Comparison of ENCODE assay signal across 18 cellular contexts in genomic region chr9:98038958-98039357, GRCh38. TPM values are rescaled to one million over a fixed set of nuclear protein-coding genes. Genes with fewer than 3 reads are reported as not detected.
DNase-seq lines count a peak whose midpoint lies in the region; ATAC-seq and TF ChIP-seq lines count a peak whose summit lies in the region.
"Had no signal": no experiment of that assay in that cellular context is flagged by ENCODE, and none has a peak within 500 bp of the region (broad histone marks: within the 10 kb centered on the region; RNA-seq: fewer than 3 reads in every experiment).

No MANE protein-coding gene starts in this region.

- H3K9me3 ChIP-seq in T-helper 17 cell (ENCODE audit: control insufficient read depth, low read length, poor library complexity, severe bottlenecking), result no peaks in the 10 kb centered on the region
- H3K9me3 ChIP-seq: Caco-2, transverse colon had no signal

- no peaks in the 10 kb centered on the region for H3K9me3 Mint-ChIP-seq in immature natural killer cell
- H3K9me3 Mint-ChIP-seq: activated CD4-positive, alpha-beta T cell treated with anti-CD3 and anti-CD28 coated beads, Interleukin-2, amount 10 ng/mL, durations not matched to agents 7 days and 5 days; activated T-cell treated with anti-CD3 and anti-CD28 coated beads, Interleukin-2, amount 50 U/mL, for 4 hours had no signal

- H3K4me3 ChIP-seq in GM12865 (ENCODE audit: low read depth, low read length), result peak overlapping the region; percentile 35
- H3K4me3 ChIP-seq: transverse colon had no signal

- DNase-seq in GM12865 (ENCODE audit: low read depth), result peak; percentile 74
- DNase-seq in OCI-M1 (lab: John Stamatoyannopoulos, UW), result peak; percentile 35
- DNase-seq in caudate nucleus (lab: John Stamatoyannopoulos, UW), result no peak
- DNase-seq in T-helper 17 cell, result no peak
- DNase-seq in immature natural killer cell, result no peak
- DNase-seq: activated CD4-positive, alpha-beta T cell treated with anti-CD3 and anti-CD28 coated beads, Interleukin-2, amount 10 ng/mL, durations not matched to agents 7 days and 5 days; activated T-cell treated with anti-CD3 and anti-CD28 coated beads, Interleukin-2, amount 50 U/mL, for 4 hours; Caco-2; left cardiac atrium; NCI-H2029 treated with DMSO at 0.1 percent for 48 hours; NCI-H774; T-helper 9 cell; transverse colon had no signal

- peak; percentile 20 for TF ChIP-seq CTCF in GM12865 (IDR thresholded peaks at IDR 0.05; ENCODE audit: insufficient read depth, low read depth, low read length, missing control alignments)

- H3K36me3 Mint-ChIP-seq in T-helper 17 cell (ENCODE audit: low read depth) (peaks cover 6% of the 10 kb centered on the region), immature natural killer cell (no peaks in the 10 kb centered on the region)

- ATAC-seq in GM19452 (IDR thresholded peaks at IDR 0.05; ENCODE audit: unreplicated experiment), result peak; percentile 49
- peak; percentile 43 for ATAC-seq in HG03060 (IDR thresholded peaks at IDR 0.05; ENCODE audit: low read depth, unreplicated experiment)
- no peak for ATAC-seq in T-helper 17 cell
- no peak for ATAC-seq in HG02884 (IDR thresholded peaks at IDR 0.05; ENCODE audit: unreplicated experiment)
- ATAC-seq: activated T-cell treated with anti-CD3 and anti-CD28 coated beads, Interleukin-2, amount 50 U/mL, for 4 hours; left cardiac atrium; Right ventricle myocardium inferior had no signal

- H3K27me3 Mint-ChIP-seq in T-helper 17 cell (peaks cover 15% of the 10 kb centered on the region), immature natural killer cell (ENCODE audit: low read depth in 3 of 3) (peaks cover 0 to 12% (median 8%) of the 10 kb centered on the region in 3 donors)
- H3K27me3 Mint-ChIP-seq: activated CD4-positive, alpha-beta T cell treated with anti-CD3 and anti-CD28 coated beads, Interleukin-2, amount 10 ng/mL, durations not matched to agents 7 days and 5 days had no signal

- H3K27ac Mint-ChIP-seq in T-helper 17 cell (no peak overlapping the region), immature natural killer cell (no peak overlapping the region)
- H3K27ac Mint-ChIP-seq: activated CD4-positive, alpha-beta T cell treated with anti-CD3 and anti-CD28 coated beads, Interleukin-2, amount 10 ng/mL, durations not matched to agents 7 days and 5 days had no signal

- H3K4me1 Mint-ChIP-seq in T-helper 17 cell (peaks cover 9% of the 10 kb centered on the region), immature natural killer cell (peaks cover 7 to 8% of the 10 kb centered on the region in 2 donors)

- H3K27ac ChIP-seq in caudate nucleus (ENCODE audit: low read depth, low read length), result no peak overlapping the region
- H3K27ac ChIP-seq: epithelial cell of prostate, transverse colon had no signal

- H3K4me3 Mint-ChIP-seq in T-helper 17 cell (no peak overlapping the region), immature natural killer cell (no peak overlapping the region)
- H3K4me3 Mint-ChIP-seq: activated CD4-positive, alpha-beta T cell treated with anti-CD3 and anti-CD28 coated beads, Interleukin-2, amount 10 ng/mL, durations not matched to agents 7 days and 5 days; activated T-cell treated with anti-CD3 and anti-CD28 coated beads, Interleukin-2, amount 50 U/mL, for 4 hours had no signal

RNA-seq across cellular contexts. Expression of gene NANS, which starts 17.6 kb away (rescaled TPM):
- total RNA-seq in T-helper 17 cell, result 10 to 100 TPM; 38.1 to 44.9 TPM
- 10 to 100 TPM; 21.5 to 41.8 (median 34.1) TPM for polyA plus RNA-seq in immature natural killer cell

RNA-seq across cellular contexts. Expression of gene ANP32B, which starts 55.8 kb away (rescaled TPM):
- 100 to 1,000 TPM; 143 to 158 TPM for total RNA-seq in T-helper 17 cell
- polyA plus RNA-seq in immature natural killer cell, result 10 to 100 TPM; 33.9 to 53.7 (median 39.1) TPM

Comparison
In these comparisons a context has a peak if more than half of its experiments do, and no peak if none do; other contexts are left out.
1. DNase-seq: peak in GM12865 (single experiment) and OCI-M1 (single experiment); none in caudate nucleus (0 of 61), T-helper 17 cell (0 of 3) and immature natural killer cell (0 of 3).
2. ATAC-seq: peak in GM19452 (single experiment) and HG03060 (single experiment); none in T-helper 17 cell (single experiment) and HG02884 (single experiment).